10 cellular contexts compared by ENCODE assay signal in genomic region chr12:45354399-45354798, GRCh38.
DNase-seq lines count a peak whose midpoint lies in the region; ATAC-seq, FAIRE-seq and TF ChIP-seq lines count a peak whose summit lies in the region.
"Had no signal": no experiment of that assay in that cellular context is flagged by ENCODE, and none has a peak within 500 bp of the region (broad histone marks: within the 10 kb centered on the region; RNA-seq: fewer than 3 reads in every experiment).

No MANE protein-coding gene starts in this region.

- FAIRE-seq in astrocyte (lab: Jason Lieb, UNC): no peak

- peak overlapping the region; percentile 47 for H3K27ac Mint-ChIP-seq in CD8-positive, alpha-beta T cell
- peak overlapping the region; percentile 0 for H3K27ac Mint-ChIP-seq in astrocyte (ENCODE audit: unreplicated experiment)

- POLR2A ChIA-PET in CD8-positive, alpha-beta T cell (lab: Charles Lee): no interaction called here

- CTCF ChIA-PET in CD8-positive, alpha-beta T cell (lab: Charles Lee): interaction anchor here (1.2 kb wide), 2 partner anchors 10 to 139 kb away, joined by 3 read pairs; partner anchors contain the start of gene ANO6

- DNase-seq in CD8-positive, alpha-beta T cell: no peak
- DNase-seq in GM19238 (ENCODE audit: insufficient read length, low spot score): peak; percentile 3
- no peak for DNase-seq in astrocyte (ENCODE audit: low read depth)
- no peak for DNase-seq in HuH-7.5 (ENCODE audit: low spot score)
- DNase-seq in right atrium auricular region (ENCODE audit: low spot score): no peak
- DNase-seq in AG20443 (ENCODE audit: low spot score): no peak
- no peak for DNase-seq in SK-N-DZ (ENCODE audit: low spot score)
- DNase-seq: activated CD4-positive, alpha-beta T cell treated with anti-CD3 and anti-CD28 coated beads, Interleukin-2, amount 50 U/mL, for 1 hour had no signal

- ATAC-seq in CD8-positive, alpha-beta T cell: no peak
- ATAC-seq in HG02943 (IDR thresholded peaks at IDR 0.05; ENCODE audit: low read depth, unreplicated experiment): peak; percentile 98
- ATAC-seq: sciatic nerve had no signal

- no peak overlapping the region for H3K27ac ChIP-seq in CD8-positive, alpha-beta T cell (ENCODE audit: low read depth, low read length)
- H3K27ac ChIP-seq in astrocyte (ENCODE audit: low read depth, low read length): no peak overlapping the region
- no peak overlapping the region for H3K27ac ChIP-seq in right atrium auricular region

- no peak overlapping the region for H2AFZ ChIP-seq in astrocyte (ENCODE audit: low read depth, low read length)

- H3K79me2 ChIP-seq in astrocyte (ENCODE audit: insufficient read depth, low read length): no peaks in the 10 kb centered on the region

- H3K27me3 ChIP-seq in CD8-positive, alpha-beta T cell (ENCODE audit: insufficient read depth, low read length): no peaks in the 10 kb centered on the region
- H3K27me3 ChIP-seq in astrocyte (ENCODE audit: insufficient read depth, low read length): no peaks in the 10 kb centered on the region
- H3K27me3 ChIP-seq in right atrium auricular region: no peaks in the 10 kb centered on the region

- no peaks in the 10 kb centered on the region for H3K9me3 ChIP-seq in CD8-positive, alpha-beta T cell (ENCODE audit: low read length)
- H3K9me3 ChIP-seq in astrocyte (ENCODE audit: insufficient read depth, low read depth, low read length) (no peaks in the 10 kb centered on the region), right atrium auricular region (no peaks in the 10 kb centered on the region)

- H3K9ac ChIP-seq in astrocyte (ENCODE audit: low read length): no peak overlapping the region

- no peaks in the 10 kb centered on the region for H3K27me3 Mint-ChIP-seq in CD8-positive, alpha-beta T cell (ENCODE audit: low read depth)
- H3K27me3 Mint-ChIP-seq in astrocyte (ENCODE audit: low read depth, unreplicated experiment): no peaks in the 10 kb centered on the region

- intact Hi-C loops in CD8-positive, alpha-beta T cell (cut with DNase I, micrococcal nuclease): no loop called here

- H3K4me2 ChIP-seq in astrocyte (ENCODE audit: low read length): no peak overlapping the region

- H3K9me3 Mint-ChIP-seq in CD8-positive, alpha-beta T cell: no peaks in the 10 kb centered on the region
- H3K9me3 Mint-ChIP-seq in astrocyte (ENCODE audit: unreplicated experiment): no peaks in the 10 kb centered on the region

- H3K4me1 Mint-ChIP-seq in CD8-positive, alpha-beta T cell (ENCODE audit: low read depth): peaks cover 8% of the 10 kb centered on the region
- peaks cover 18% of the 10 kb centered on the region for H3K4me1 Mint-ChIP-seq in astrocyte (ENCODE audit: low read depth, unreplicated experiment)

- no peak overlapping the region for H3K4me3 ChIP-seq in CD8-positive, alpha-beta T cell (ENCODE audit: low read depth, low read length)
- H3K4me3 ChIP-seq in astrocyte (ENCODE audit: insufficient read depth, low read depth, low read length) (no peak overlapping the region), right atrium auricular region (no peak overlapping the region)

- peaks cover 80% of the 10 kb centered on the region for H3K36me3 Mint-ChIP-seq in CD8-positive, alpha-beta T cell
- H3K36me3 Mint-ChIP-seq in astrocyte (ENCODE audit: low read depth, unreplicated experiment): peaks cover 34% of the 10 kb centered on the region

- peaks cover 14% of the 10 kb centered on the region for H3K36me3 ChIP-seq in CD8-positive, alpha-beta T cell (ENCODE audit: insufficient read depth, low read length)
- H3K36me3 ChIP-seq in astrocyte (ENCODE audit: insufficient read depth, low read length) (peaks cover 22% of the 10 kb centered on the region), right atrium auricular region (peaks cover 35% of the 10 kb centered on the region)

- no peaks in the 10 kb centered on the region for H3K4me1 ChIP-seq in CD8-positive, alpha-beta T cell (ENCODE audit: insufficient read depth, low read length)
- H3K4me1 ChIP-seq in astrocyte (ENCODE audit: insufficient read depth, low read length): no peaks in the 10 kb centered on the region
- H3K4me1 ChIP-seq in right atrium auricular region: peaks cover 0 to 21% of the 10 kb centered on the region in 2 donors

- TF ChIP-seq CTCF in CD8-positive, alpha-beta T cell (IDR thresholded peaks at IDR 0.05): no peak
- no peak for TF ChIP-seq CTCF in astrocyte (IDR thresholded peaks at IDR 0.05; ENCODE audit: insufficient read depth, low read depth, low read length)
- TF ChIP-seq CTCF in right atrium auricular region (IDR thresholded peaks at IDR 0.05): no peak

- no peaks in the 10 kb centered on the region for H4K20me1 ChIP-seq in astrocyte (ENCODE audit: insufficient read depth, low read length)

- H3K4me3 Mint-ChIP-seq in CD8-positive, alpha-beta T cell: no peak overlapping the region
- H3K4me3 Mint-ChIP-seq in astrocyte (ENCODE audit: unreplicated experiment): no peak overlapping the region
